In the genomic region with DNA sequence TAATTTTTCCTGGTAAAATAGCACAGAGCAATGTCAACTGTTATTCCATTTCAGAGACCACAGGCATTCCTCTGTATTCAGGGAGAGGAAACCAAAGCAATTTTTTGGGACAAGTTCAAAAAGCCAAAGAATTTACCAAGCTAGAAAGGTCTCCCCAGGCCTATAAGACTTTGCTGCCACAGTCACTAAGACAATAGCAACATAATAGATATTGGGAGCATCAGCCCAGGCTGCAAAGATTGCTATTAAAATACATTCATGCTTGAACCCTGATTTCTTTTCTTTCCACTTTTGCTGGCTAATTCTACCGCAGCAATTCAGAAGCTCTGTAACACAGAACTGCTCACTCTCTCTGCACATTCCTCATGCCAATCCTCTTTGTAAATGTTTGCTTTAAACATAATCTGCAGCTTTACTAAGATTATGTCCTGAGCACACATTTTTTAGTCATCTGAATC, we compare ENCODE assay signal across 13 cellular contexts.
DNase-seq lines count a peak whose midpoint lies in the region; ATAC-seq and TF ChIP-seq lines count a peak whose summit lies in the region.
"Had no signal": no experiment of that assay in that cellular context is flagged by ENCODE, and none has a peak within 500 bp of the region (broad histone marks: within the 10 kb centered on the region; RNA-seq: fewer than 3 reads in every experiment).

No MANE protein-coding gene starts in this region.

- TF ChIP-seq CTCF in uterus (IDR thresholded peaks at IDR 0.05): no peak

- H3K27ac ChIP-seq in caudate nucleus (ENCODE audit: low read depth, low read length): peak overlapping the region; percentile 91
- H3K27ac ChIP-seq in muscle layer of colon (ENCODE audit: low read depth, low read length): peak overlapping the region; percentile 43
- H3K27ac ChIP-seq in uterus: peak overlapping the region; percentile 68 to 70

- no peak for DNase-seq in activated CD4-positive, alpha-beta T cell treated with anti-CD3 and anti-CD28 coated beads, Interleukin-2, amount 10 ng/mL, durations not matched to agents 7 days and 5 days
- no peak for DNase-seq in activated CD4-positive, alpha-beta T cell treated with anti-CD3 and anti-CD28 coated beads, Interleukin-2, amount 50 U/mL, for 4 hours
- no peak for DNase-seq in caudate nucleus (lab: John Stamatoyannopoulos, UW)
- DNase-seq in uterus: no peak
- DNase-seq in NCI-H2196 treated with DMSO at 0.1 percent for 48 hours (lab: John Stamatoyannopoulos, UW; ENCODE audit: unreplicated experiment): no peak
- no peak for DNase-seq in activated CD4-positive, alpha-beta T cell treated with anti-CD3 and anti-CD28 coated beads for 4 hours
- DNase-seq: cerebellar nuclear complex, GF-D8, NCI-H1105, small intestine, T-helper 9 cell had no signal

- no peak overlapping the region for H3K9ac ChIP-seq in muscle layer of colon (ENCODE audit: low read length)

- CTCF ChIA-PET in activated CD4-positive, alpha-beta T cell treated with anti-CD3 and anti-CD28 coated beads, Interleukin-2, amount 10 ng/mL, durations not matched to agents 7 days and 5 days (lab: Charles Lee): no interaction called here

- H3K9me3 ChIP-seq in muscle layer of colon (ENCODE audit: low read length) (no peaks in the 10 kb centered on the region), uterus (no peaks in the 10 kb centered on the region)

- H3K27me3 Mint-ChIP-seq in activated CD4-positive, alpha-beta T cell treated with anti-CD3 and anti-CD28 coated beads, Interleukin-2, amount 10 ng/mL, durations not matched to agents 7 days and 5 days: no peaks in the 10 kb centered on the region

- intact Hi-C loops in uterus (cut with DNase I; ENCODE audit: low total_unique reads): no loop called here

- no peak for ATAC-seq in GM21367 (IDR thresholded peaks at IDR 0.05; ENCODE audit: unreplicated experiment)

- no peak overlapping the region for H3K4me3 ChIP-seq in muscle layer of colon (ENCODE audit: low read depth in 1 of 2, low read length in 2 of 2)
- no peak overlapping the region for H3K4me3 ChIP-seq in uterus

- no peak overlapping the region for H3K4me3 Mint-ChIP-seq in activated CD4-positive, alpha-beta T cell treated with anti-CD3 and anti-CD28 coated beads, Interleukin-2, amount 10 ng/mL, durations not matched to agents 7 days and 5 days

- H3K4me1 ChIP-seq in muscle layer of colon (ENCODE audit: insufficient read depth, low read length): peaks cover 79% of the 10 kb centered on the region
- H3K4me1 ChIP-seq in uterus: peaks cover 16% of the 10 kb centered on the region in 2 donors

- H3K27me3 ChIP-seq in muscle layer of colon (ENCODE audit: control insufficient read depth in 1 of 2, insufficient read depth in 2 of 2, low read length in 2 of 2): no peaks in the 10 kb centered on the region
- no peaks in the 10 kb centered on the region for H3K27me3 ChIP-seq in uterus

- POLR2A ChIA-PET in activated CD4-positive, alpha-beta T cell treated with anti-CD3 and anti-CD28 coated beads, Interleukin-2, amount 10 ng/mL, durations not matched to agents 7 days and 5 days (lab: Charles Lee): no interaction called here

- H3K27ac Mint-ChIP-seq in activated CD4-positive, alpha-beta T cell treated with anti-CD3 and anti-CD28 coated beads, Interleukin-2, amount 10 ng/mL, durations not matched to agents 7 days and 5 days: peak overlapping the region; percentile 58

- H3K36me3 Mint-ChIP-seq in activated CD4-positive, alpha-beta T cell treated with anti-CD3 and anti-CD28 coated beads, Interleukin-2, amount 10 ng/mL, durations not matched to agents 7 days and 5 days (ENCODE audit: low read depth): no peaks in the 10 kb centered on the region

- H3K36me3 ChIP-seq in muscle layer of colon (ENCODE audit: insufficient read depth, low read length) (no peaks in the 10 kb centered on the region), uterus (no peaks in the 10 kb centered on the region)

- peaks cover 7% of the 10 kb centered on the region for H3K4me1 Mint-ChIP-seq in activated CD4-positive, alpha-beta T cell treated with anti-CD3 and anti-CD28 coated beads, Interleukin-2, amount 10 ng/mL, durations not matched to agents 7 days and 5 days

- TF ChIP-seq POLR2A in uterus (IDR thresholded peaks at IDR 0.05): no peak

- H3K9me3 Mint-ChIP-seq in activated CD4-positive, alpha-beta T cell treated with anti-CD3 and anti-CD28 coated beads, Interleukin-2, amount 10 ng/mL, durations not matched to agents 7 days and 5 days: no peaks in the 10 kb centered on the region
